Comparison of ENCODE assay signal across 9 cellular contexts in the genomic region with DNA sequence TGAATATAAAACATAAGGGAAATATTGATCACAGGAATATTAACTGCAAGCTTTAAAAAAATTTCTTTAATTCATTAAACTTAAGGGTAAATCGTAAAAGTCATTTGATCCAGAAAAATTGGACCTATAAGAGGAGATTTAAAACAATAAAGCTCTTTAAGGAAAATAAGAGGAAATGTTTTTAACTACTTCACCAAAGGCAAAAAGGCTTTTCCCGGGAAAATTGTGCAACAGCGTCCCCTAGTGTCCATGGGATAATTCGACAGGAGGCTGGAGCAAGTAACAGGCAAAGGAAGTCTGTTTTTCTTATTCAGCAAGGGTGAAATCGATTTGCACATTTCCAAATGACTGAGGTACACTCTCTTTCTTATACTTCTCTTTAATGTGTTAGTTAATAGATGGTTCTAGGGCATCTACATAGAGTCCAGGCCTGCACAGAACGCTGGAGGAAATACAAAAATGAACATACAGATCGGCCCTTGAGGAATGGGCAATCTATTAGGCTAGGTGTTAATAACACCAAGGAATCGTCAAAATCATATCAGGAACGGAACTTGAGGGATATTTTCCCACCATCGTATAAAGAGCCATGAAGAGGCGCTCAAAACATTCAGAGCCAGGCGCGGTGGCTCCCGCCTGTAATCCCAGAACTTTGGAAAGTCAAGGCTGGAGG.
DNase-seq lines count a peak whose midpoint lies in the region; ATAC-seq, FAIRE-seq and TF ChIP-seq lines count a peak whose summit lies in the region.
"Had no signal": no experiment of that assay in that cellular context is flagged by ENCODE, and none has a peak within 500 bp of the region (broad histone marks: within the 10 kb centered on the region; RNA-seq: fewer than 3 reads in every experiment).

No MANE protein-coding gene starts in this region.

- POLR2A ChIA-PET in GM12878 (lab: Charles Lee) = interaction anchor here (0.6 kb wide), 1 partner anchor 17 kb away, joined by 5 read pairs; no protein-coding TSS in a partner anchor

- SMC1A ChIA-PET in GM12878 (lab: Charles Lee; ENCODE audit: uncharacterized antibody, unreplicated experiment) = no interaction called here

- no peak for FAIRE-seq in GM12878 (lab: Jason Lieb, UNC)
- FAIRE-seq: islet of Langerhans had no signal

- intact Hi-C loops in GM12878 (cut with micrococcal nuclease; ENCODE audit: unreplicated experiment) = loop anchor here (10.0 kb wide), 1 partner anchor 1061 kb away; no protein-coding TSS in a partner anchor

- no peak overlapping the region for H3K4me3 ChIP-seq in GM12878

- ATAC-seq in GM12878 = no peak
- no peak for ATAC-seq in GM18511 (IDR thresholded peaks at IDR 0.05; ENCODE audit: unreplicated experiment)

- TF ChIP-seq RAD21 in GM12878 (IDR thresholded peaks at IDR 0.05; ENCODE audit: insufficient read depth, low read depth, low read length) = peak; percentile 61

- no TSS peak for BruUV-seq in GM12878 (replicated peaks; lab: Mats Ljungman, UMichigan)

- H2AFZ ChIP-seq in GM12878 (ENCODE audit: control insufficient read depth, low read depth, low read length) = no peak overlapping the region

- H3K4me2 ChIP-seq in GM12878 (ENCODE audit: control insufficient read depth, insufficient read depth) = no peak overlapping the region

- H3K9ac ChIP-seq in GM12878 (ENCODE audit: control insufficient read depth, insufficient read depth, low read length) = no peak overlapping the region

- in situ Hi-C loops in GM12878 (cut with MboI) = loop anchor here (25.0 kb wide), 1 partner anchor 1049 kb away; no protein-coding TSS in a partner anchor

- peak; percentile 98 for TF ChIP-seq CTCF in 22Rv1 (IDR thresholded peaks at IDR 0.05)
- peak; percentile 59 to 67 (median 64); a peak in 5 of 6 replicates for TF ChIP-seq CTCF in GM12878 (IDR thresholded peaks at IDR 0.05 in 2 of 3, conservative IDR thresholded peaks at IDR 0.05 in 1 of 3; ENCODE audit: control insufficient read depth in 2 of 3, extremely low read depth in 1 of 3, insufficient read depth in 1 of 3, low read depth in 3 of 3, low read length in 3 of 3)

- H3K79me2 ChIP-seq in GM12878 (ENCODE audit: control insufficient read depth, insufficient read depth, low read length) = no peaks in the 10 kb centered on the region

- no peaks in the 10 kb centered on the region for H4K20me1 ChIP-seq in GM12878 (ENCODE audit: control insufficient read depth, insufficient read depth)

- RAD21 ChIA-PET in GM12878 (lab: Charles Lee; ENCODE audit: unreplicated experiment) = interaction anchor here (1.2 kb wide), 1 partner anchor 1060 kb away, joined by 3 read pairs; no protein-coding TSS in a partner anchor

- no peaks in the 10 kb centered on the region for H3K36me3 ChIP-seq in GM12878 (ENCODE audit: control insufficient read depth in 2 of 2, insufficient read depth in 2 of 2, low read length in 1 of 2)

- WGBS in GM12878 (ENCODE audit: insufficient coverage, insufficient replicate concordance, low lambda C conversion rate, missing lambda C conversion rate) = 37% methylated on average over 14 of the region's 14 CpGs

- H3K27ac ChIP-seq in 22Rv1 (no peak overlapping the region), GM12878 (ENCODE audit: control insufficient read depth, insufficient read depth) (no peak overlapping the region)

- H3K27me3 ChIP-seq in GM12878 (replicated peaks in 1 of 2; ENCODE audit: control insufficient read depth in 2 of 2, insufficient read depth in 2 of 2, low read length in 1 of 2) = no peaks in the 10 kb centered on the region

- no peak for TF ChIP-seq EP300 in GM12878 (IDR thresholded peaks at IDR 0.05; ENCODE audit: borderline replicate concordance in 1 of 2, control insufficient read depth in 1 of 2, low read depth in 2 of 2, low read length in 2 of 2)

- TF ChIP-seq POLR2A in GM12878 (IDR thresholded peaks at IDR 0.05; ENCODE audit: low read depth, low read length) = no peak

- CTCF ChIA-PET in GM12878 (lab: Yijun Ruan, JAX) = interaction anchor here (0.6 to 1.8 kb wide), 11 partner anchors 9 to 1345 kb away, joined by 3 to 6 read pairs (median 3); no protein-coding TSS in a partner anchor

- H3K9me3 ChIP-seq in GM12878 (replicated peaks; ENCODE audit: control insufficient read depth, insufficient read depth, low read length) = no peaks in the 10 kb centered on the region

- DNase-seq in ELR (ENCODE audit: low read depth) (peak; percentile 58), NCI-H2227 treated with DMSO at 0.1 percent for 48 hours (lab: John Stamatoyannopoulos, UW) (peak; percentile 13), GM12878 (ENCODE audit: low read depth, low spot score) (no peak), kidney tubule cell (ENCODE audit: low spot score) (peak; percentile 59), ureter (ENCODE audit: low spot score) (peak; percentile 69), NCI-H187 (lab: John Stamatoyannopoulos, UW) (no peak)

- no peaks in the 10 kb centered on the region for H3K4me1 ChIP-seq in GM12878 (ENCODE audit: control insufficient read depth, insufficient read depth, low read length)

TF ChIP-seq in GM12878, 131 proteins besides CTCF, POLR2A, EP300 and RAD21:
- TF ChIP-seq, protein P1, sequence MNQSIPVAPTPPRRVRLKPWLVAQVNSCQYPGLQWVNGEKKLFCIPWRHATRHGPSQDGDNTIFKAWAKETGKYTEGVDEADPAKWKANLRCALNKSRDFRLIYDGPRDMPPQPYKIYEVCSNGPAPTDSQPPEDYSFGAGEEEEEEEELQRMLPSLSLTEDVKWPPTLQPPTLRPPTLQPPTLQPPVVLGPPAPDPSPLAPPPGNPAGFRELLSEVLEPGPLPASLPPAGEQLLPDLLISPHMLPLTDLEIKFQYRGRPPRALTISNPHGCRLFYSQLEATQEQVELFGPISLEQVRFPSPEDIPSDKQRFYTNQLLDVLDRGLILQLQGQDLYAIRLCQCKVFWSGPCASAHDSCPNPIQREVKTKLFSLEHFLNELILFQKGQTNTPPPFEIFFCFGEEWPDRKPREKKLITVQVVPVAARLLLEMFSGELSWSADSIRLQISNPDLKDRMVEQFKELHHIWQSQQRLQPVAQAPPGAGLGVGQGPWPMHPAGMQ (IDR thresholded peaks at IDR 0.05; ENCODE audit: borderline replicate concordance) = no peak
- peak; percentile 38; the same call in 1 of the 2 replicates for TF ChIP-seq SMC3 (IDR thresholded peaks at IDR 0.05; ENCODE audit: borderline replicate concordance, low read length)
- no peak for TF ChIP-seq ZBTB33 (IDR thresholded peaks at IDR 0.05)
- TF ChIP-seq NR2C1 (IDR thresholded peaks at IDR 0.05) = no peak
- no peak for TF ChIP-seq POLR2AphosphoS5 (IDR thresholded peaks at IDR 0.05; ENCODE audit: low read length)
- TF ChIP-seq LARP7 (IDR thresholded peaks at IDR 0.05) = no peak
TF ChIP-seq in GM12878: peak in this region for 1.

Comparison
In these comparisons a context has a peak if more than half of its experiments do, and no peak if none do; other contexts are left out.
1. DNase-seq: peak in ELR (single experiment), NCI-H2227 treated with DMSO at 0.1 percent for 48 hours (single experiment), kidney tubule cell (single experiment) and ureter (single experiment); none in GM12878 (single experiment) and NCI-H187 (0 of 2).